ENCODE assay signal across 13 cellular contexts in the genomic region with DNA sequence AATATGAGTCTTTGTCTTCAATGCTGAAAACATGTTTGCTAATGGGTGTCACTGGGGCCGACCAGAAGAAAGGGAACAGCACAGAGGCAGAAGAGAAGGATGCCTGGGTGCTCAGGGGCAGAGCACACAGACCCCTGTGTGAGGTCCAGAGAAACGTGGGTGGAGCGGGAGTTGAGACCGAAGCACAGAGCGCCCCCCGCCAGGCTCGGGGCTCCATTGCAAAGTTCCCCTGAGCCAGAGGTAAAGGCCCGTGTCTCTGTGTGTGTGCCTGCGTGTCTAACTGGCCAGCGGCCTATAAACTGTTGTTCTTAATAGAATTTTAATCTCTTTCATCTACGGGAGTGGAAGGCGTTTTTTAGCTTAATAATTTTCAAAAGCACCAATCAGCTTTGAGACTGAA.
"Had no signal": no experiment of that assay in that cellular context is flagged by ENCODE, and none has a peak within 500 bp of the region (broad histone marks: within the 10 kb centered on the region; RNA-seq: fewer than 3 reads in every experiment).

No MANE protein-coding gene starts in this region.

- H3K27me3 Mint-ChIP-seq: activated naive CD8-positive, alpha-beta T cell had no signal

- H3K4me3 Mint-ChIP-seq: activated naive CD8-positive, alpha-beta T cell; effector memory CD8-positive, alpha-beta T cell; T-helper 1 cell treated with Interleukin-12 subunit alpha and Interleukin-12 subunit beta and Interleukin-4 antibody, amounts not matched to agents 30 μg/mL and 1 μg/mL, for 36 hours had no signal

- H3K27ac Mint-ChIP-seq: activated naive CD8-positive, alpha-beta T cell; effector memory CD8-positive, alpha-beta T cell; T-helper 1 cell treated with Interleukin-12 subunit alpha and Interleukin-12 subunit beta and Interleukin-4 antibody, amounts not matched to agents 30 μg/mL and 1 μg/mL, for 36 hours had no signal

- H3K9me3 ChIP-seq: pancreas, transverse colon had no signal

- H3K27ac ChIP-seq: epithelial cell of prostate, hepatocyte, pancreas had no signal

- H3K36me3 Mint-ChIP-seq: activated naive CD8-positive, alpha-beta T cell had no signal

- H3K4me1 ChIP-seq: pancreas, transverse colon had no signal

- H3K9me3 Mint-ChIP-seq: effector memory CD8-positive, alpha-beta T cell; T-helper 1 cell treated with Interleukin-12 subunit alpha and Interleukin-12 subunit beta and Interleukin-4 antibody, amounts not matched to agents 30 μg/mL and 1 μg/mL, for 36 hours had no signal

- H3K36me3 ChIP-seq: pancreas, transverse colon had no signal

- ATAC-seq: effector memory CD8-positive, alpha-beta T cell; stimulated activated naive CD8-positive, alpha-beta T cell treated with anti-CD3 and anti-CD28 coated beads, Interleukin-15, Interleukin-2, amounts not matched to agents 100 U/mL and 50 U/mL, for 24 hours had no signal

- H3K27me3 ChIP-seq: pancreas, transverse colon had no signal

- DNase-seq: activated CD4-positive, alpha-beta T cell treated with anti-CD3 and anti-CD28 coated beads, Interleukin-2, amount 50 U/mL, for 4 hours; activated CD4-positive, CD25-positive, alpha-beta regulatory T cell treated with anti-CD3 and anti-CD28 coated beads, Interleukin-2, amount 50 U/mL, for 72 hours; dermis blood vessel endothelial cell; effector memory CD8-positive, alpha-beta T cell; foreskin fibroblast; pancreas; stimulated activated naive CD8-positive, alpha-beta T cell treated with anti-CD3 and anti-CD28 coated beads, Interleukin-15, Interleukin-2, amounts not matched to agents 100 U/mL and 50 U/mL, for 24 hours; transverse colon had no signal

- H3K4me3 ChIP-seq: hepatocyte, lung, pancreas, transverse colon had no signal
